ENCODE assay signal across 1 cellular context in genomic region chr11:2778630-2779498, GRCh38.
TF ChIP-seq lines count a peak whose summit lies in the region.

No MANE protein-coding gene starts in this region.

TF ChIP-seq in K562, 482 proteins besides CTCF, POLR2A, EP300 and RAD21 (continued from another document and continues in another):
- TF ChIP-seq AFF4 (CRISPR knock-in tag; IDR thresholded peaks at IDR 0.05) (no peak), DNMT1 (IDR thresholded peaks at IDR 0.05) (no peak), L3MBTL2 (IDR thresholded peaks at IDR 0.05) (0 out of 2 replicates have a peak, but pooled peaks have one; percentile 11), BACH1 (tag; IDR thresholded peaks at IDR 0.05) (no peak; the same call in 1 of the 2 replicates), ZNF79 (CRISPR knock-in tag; IDR thresholded peaks at IDR 0.05; ENCODE audit: low read depth) (no peak), ZBTB7A (IDR thresholded peaks at IDR 0.05; ENCODE audit: borderline replicate concordance, control insufficient read depth, low read depth, low read length) (peak; percentile 98), ZFP36 (IDR thresholded peaks at IDR 0.05; ENCODE audit: low read depth, low read length, partially characterized antibody) (peak; percentile 34), NR4A1 (CRISPR knock-in tag; IDR thresholded peaks at IDR 0.05) (peak; percentile 21; the same call in 1 of the 2 replicates), NR4A1 (tag; IDR thresholded peaks at IDR 0.05) (peak; percentile 78), CEBPZ (IDR thresholded peaks at IDR 0.05; ENCODE audit: borderline replicate concordance, low read depth, low read length) (no peak), NCOA2 (IDR thresholded peaks at IDR 0.05; ENCODE audit: partially characterized antibody in 2 of 2) (no peak), NFYB (IDR thresholded peaks at IDR 0.05; ENCODE audit: extremely low read depth, insufficient read length) (no peak), TCF7 (IDR thresholded peaks at IDR 0.05; ENCODE audit: borderline replicate concordance) (peak; percentile 99), THAP7 (CRISPR knock-in tag; IDR thresholded peaks at IDR 0.05) (no peak), HMGN3 (IDR thresholded peaks at IDR 0.05; ENCODE audit: borderline replicate concordance, extremely low read depth, insufficient read length, low read depth, low read length) (peak; percentile 99), SMARCB1 (IDR thresholded peaks at IDR 0.05; ENCODE audit: insufficient read length, low read depth) (no peak), HDAC1 (IDR thresholded peaks at IDR 0.05) (0 out of 4 replicates have a peak, but pooled peaks of 1 of the 2 experiments have one; percentile 39), ZNF431 (CRISPR knock-in tag; IDR thresholded peaks at IDR 0.05) (no peak), ZBED1 (IDR thresholded peaks at IDR 0.05) (peak; percentile 83), FUS (optimal IDR thresholded peaks at IDR 0.05; ENCODE audit: low read depth, low read length) (no peak), ZNF384 (IDR thresholded peaks at IDR 0.05; ENCODE audit: low read depth, low read length) (no peak), PCBP2 (IDR thresholded peaks at IDR 0.05; ENCODE audit: low read depth, low read length, poor library complexity, severe bottlenecking) (no peak), ZBTB17 (CRISPR knock-in tag; IDR thresholded peaks at IDR 0.05) (peak; percentile 90), ZNF780A (CRISPR knock-in tag; IDR thresholded peaks at IDR 0.05) (no peak), ZNF644 (tag; IDR thresholded peaks at IDR 0.05; ENCODE audit: low read depth) (peak; percentile 85; the same call in 1 of the 2 replicates), ZBTB1 (CRISPR knock-in tag; IDR thresholded peaks at IDR 0.05; ENCODE audit: borderline replicate concordance, low read depth) (no peak), MCM2 (IDR thresholded peaks at IDR 0.05; ENCODE audit: low read depth) (no peak), MYBL2 (IDR thresholded peaks at IDR 0.05; ENCODE audit: low read depth) (no peak), MYBL2 (CRISPR knock-in tag; IDR thresholded peaks at IDR 0.05; ENCODE audit: borderline replicate concordance) (no peak), ZNF282 (CRISPR knock-in tag; IDR thresholded peaks at IDR 0.05) (no peak), ZBTB12 (CRISPR knock-in tag; IDR thresholded peaks at IDR 0.05) (0 out of 2 replicates have a peak, but pooled peaks have one; percentile 14), IRF2 (CRISPR knock-in tag; IDR thresholded peaks at IDR 0.05) (no peak), ZSCAN29 (IDR thresholded peaks at IDR 0.05) (peak; percentile 94), NCOA6 (IDR thresholded peaks at IDR 0.05) (no peak), ZNF232 (CRISPR knock-in tag; IDR thresholded peaks at IDR 0.05) (no peak), ZNF583 (CRISPR knock-in tag; IDR thresholded peaks at IDR 0.05) (0 out of 2 replicates have a peak, but pooled peaks have one; percentile 54), ZNF3 (CRISPR knock-in tag; IDR thresholded peaks at IDR 0.05) (no peak), NFRKB (IDR thresholded peaks at IDR 0.05; ENCODE audit: low read depth) (no peak)
- TF ChIP-seq, protein P1, sequence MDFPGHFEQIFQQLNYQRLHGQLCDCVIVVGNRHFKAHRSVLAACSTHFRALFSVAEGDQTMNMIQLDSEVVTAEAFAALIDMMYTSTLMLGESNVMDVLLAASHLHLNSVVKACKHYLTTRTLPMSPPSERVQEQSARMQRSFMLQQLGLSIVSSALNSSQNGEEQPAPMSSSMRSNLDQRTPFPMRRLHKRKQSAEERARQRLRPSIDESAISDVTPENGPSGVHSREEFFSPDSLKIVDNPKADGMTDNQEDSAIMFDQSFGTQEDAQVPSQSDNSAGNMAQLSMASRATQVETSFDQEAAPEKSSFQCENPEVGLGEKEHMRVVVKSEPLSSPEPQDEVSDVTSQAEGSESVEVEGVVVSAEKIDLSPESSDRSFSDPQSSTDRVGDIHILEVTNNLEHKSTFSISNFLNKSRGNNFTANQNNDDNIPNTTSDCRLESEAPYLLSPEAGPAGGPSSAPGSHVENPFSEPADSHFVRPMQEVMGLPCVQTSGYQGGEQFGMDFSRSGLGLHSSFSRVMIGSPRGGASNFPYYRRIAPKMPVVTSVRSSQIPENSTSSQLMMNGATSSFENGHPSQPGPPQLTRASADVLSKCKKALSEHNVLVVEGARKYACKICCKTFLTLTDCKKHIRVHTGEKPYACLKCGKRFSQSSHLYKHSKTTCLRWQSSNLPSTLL (IDR thresholded peaks at IDR 0.05), result no peak
- TF ChIP-seq, protein P2, sequence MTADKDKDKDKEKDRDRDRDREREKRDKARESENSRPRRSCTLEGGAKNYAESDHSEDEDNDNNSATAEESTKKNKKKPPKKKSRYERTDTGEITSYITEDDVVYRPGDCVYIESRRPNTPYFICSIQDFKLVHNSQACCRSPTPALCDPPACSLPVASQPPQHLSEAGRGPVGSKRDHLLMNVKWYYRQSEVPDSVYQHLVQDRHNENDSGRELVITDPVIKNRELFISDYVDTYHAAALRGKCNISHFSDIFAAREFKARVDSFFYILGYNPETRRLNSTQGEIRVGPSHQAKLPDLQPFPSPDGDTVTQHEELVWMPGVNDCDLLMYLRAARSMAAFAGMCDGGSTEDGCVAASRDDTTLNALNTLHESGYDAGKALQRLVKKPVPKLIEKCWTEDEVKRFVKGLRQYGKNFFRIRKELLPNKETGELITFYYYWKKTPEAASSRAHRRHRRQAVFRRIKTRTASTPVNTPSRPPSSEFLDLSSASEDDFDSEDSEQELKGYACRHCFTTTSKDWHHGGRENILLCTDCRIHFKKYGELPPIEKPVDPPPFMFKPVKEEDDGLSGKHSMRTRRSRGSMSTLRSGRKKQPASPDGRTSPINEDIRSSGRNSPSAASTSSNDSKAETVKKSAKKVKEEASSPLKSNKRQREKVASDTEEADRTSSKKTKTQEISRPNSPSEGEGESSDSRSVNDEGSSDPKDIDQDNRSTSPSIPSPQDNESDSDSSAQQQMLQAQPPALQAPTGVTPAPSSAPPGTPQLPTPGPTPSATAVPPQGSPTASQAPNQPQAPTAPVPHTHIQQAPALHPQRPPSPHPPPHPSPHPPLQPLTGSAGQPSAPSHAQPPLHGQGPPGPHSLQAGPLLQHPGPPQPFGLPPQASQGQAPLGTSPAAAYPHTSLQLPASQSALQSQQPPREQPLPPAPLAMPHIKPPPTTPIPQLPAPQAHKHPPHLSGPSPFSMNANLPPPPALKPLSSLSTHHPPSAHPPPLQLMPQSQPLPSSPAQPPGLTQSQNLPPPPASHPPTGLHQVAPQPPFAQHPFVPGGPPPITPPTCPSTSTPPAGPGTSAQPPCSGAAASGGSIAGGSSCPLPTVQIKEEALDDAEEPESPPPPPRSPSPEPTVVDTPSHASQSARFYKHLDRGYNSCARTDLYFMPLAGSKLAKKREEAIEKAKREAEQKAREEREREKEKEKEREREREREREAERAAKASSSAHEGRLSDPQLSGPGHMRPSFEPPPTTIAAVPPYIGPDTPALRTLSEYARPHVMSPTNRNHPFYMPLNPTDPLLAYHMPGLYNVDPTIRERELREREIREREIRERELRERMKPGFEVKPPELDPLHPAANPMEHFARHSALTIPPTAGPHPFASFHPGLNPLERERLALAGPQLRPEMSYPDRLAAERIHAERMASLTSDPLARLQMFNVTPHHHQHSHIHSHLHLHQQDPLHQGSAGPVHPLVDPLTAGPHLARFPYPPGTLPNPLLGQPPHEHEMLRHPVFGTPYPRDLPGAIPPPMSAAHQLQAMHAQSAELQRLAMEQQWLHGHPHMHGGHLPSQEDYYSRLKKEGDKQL (CRISPR knock-in tag; IDR thresholded peaks at IDR 0.05; ENCODE audit: borderline replicate concordance), result no peak
- TF ChIP-seq, protein P3, sequence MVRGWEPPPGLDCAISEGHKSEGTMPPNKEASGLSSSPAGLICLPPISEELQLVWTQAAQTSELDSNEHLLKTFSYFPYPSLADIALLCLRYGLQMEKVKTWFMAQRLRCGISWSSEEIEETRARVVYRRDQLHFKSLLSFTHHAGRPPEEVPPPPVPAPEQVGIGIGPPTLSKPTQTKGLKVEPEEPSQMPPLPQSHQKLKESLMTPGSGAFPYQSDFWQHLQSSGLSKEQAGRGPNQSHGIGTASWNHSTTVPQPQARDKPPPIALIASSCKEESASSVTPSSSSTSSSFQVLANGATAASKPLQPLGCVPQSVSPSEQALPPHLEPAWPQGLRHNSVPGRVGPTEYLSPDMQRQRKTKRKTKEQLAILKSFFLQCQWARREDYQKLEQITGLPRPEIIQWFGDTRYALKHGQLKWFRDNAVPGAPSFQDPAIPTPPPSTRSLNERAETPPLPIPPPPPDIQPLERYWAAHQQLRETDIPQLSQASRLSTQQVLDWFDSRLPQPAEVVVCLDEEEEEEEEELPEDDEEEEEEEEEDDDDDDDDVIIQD (CRISPR knock-in tag; IDR thresholded peaks at IDR 0.05), result no peak
- TF ChIP-seq, protein P4, sequence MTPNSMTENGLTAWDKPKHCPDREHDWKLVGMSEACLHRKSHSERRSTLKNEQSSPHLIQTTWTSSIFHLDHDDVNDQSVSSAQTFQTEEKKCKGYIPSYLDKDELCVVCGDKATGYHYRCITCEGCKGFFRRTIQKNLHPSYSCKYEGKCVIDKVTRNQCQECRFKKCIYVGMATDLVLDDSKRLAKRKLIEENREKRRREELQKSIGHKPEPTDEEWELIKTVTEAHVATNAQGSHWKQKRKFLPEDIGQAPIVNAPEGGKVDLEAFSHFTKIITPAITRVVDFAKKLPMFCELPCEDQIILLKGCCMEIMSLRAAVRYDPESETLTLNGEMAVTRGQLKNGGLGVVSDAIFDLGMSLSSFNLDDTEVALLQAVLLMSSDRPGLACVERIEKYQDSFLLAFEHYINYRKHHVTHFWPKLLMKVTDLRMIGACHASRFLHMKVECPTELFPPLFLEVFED (CRISPR knock-in tag; conservative IDR thresholded peaks at IDR 0.05), result no peak
- TF ChIP-seq, protein P5, sequence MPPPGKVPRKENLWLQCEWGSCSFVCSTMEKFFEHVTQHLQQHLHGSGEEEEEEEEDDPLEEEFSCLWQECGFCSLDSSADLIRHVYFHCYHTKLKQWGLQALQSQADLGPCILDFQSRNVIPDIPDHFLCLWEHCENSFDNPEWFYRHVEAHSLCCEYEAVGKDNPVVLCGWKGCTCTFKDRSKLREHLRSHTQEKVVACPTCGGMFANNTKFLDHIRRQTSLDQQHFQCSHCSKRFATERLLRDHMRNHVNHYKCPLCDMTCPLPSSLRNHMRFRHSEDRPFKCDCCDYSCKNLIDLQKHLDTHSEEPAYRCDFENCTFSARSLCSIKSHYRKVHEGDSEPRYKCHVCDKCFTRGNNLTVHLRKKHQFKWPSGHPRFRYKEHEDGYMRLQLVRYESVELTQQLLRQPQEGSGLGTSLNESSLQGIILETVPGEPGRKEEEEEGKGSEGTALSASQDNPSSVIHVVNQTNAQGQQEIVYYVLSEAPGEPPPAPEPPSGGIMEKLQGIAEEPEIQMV (tag; conservative IDR thresholded peaks at IDR 0.05; ENCODE audit: low read depth), result no peak
